ENCODE assay signal across 9 cellular contexts in genomic region chr14:73069585-73069984, GRCh38.
"Had no signal": no experiment of that assay in that cellular context is flagged by ENCODE, and none has a peak within 500 bp of the region (broad histone marks: within the 10 kb centered on the region; RNA-seq: fewer than 3 reads in every experiment).

No MANE protein-coding gene starts in this region.

- H3K9ac ChIP-seq: GM23248 had no signal

- H2AFZ ChIP-seq: GM23248 had no signal

- ATAC-seq: HepG2 had no signal

- H3K27ac ChIP-seq: GM23248, HL-60 had no signal

- H3K4me3 ChIP-seq: GM23248 had no signal

- FAIRE-seq: H1, H54, HepG2 had no signal

- DNase-seq: GM23248, H9, HCEC 1CT, HFFc6, KG1 had no signal
